15 cellular contexts compared by ENCODE assay signal in the genomic region with DNA sequence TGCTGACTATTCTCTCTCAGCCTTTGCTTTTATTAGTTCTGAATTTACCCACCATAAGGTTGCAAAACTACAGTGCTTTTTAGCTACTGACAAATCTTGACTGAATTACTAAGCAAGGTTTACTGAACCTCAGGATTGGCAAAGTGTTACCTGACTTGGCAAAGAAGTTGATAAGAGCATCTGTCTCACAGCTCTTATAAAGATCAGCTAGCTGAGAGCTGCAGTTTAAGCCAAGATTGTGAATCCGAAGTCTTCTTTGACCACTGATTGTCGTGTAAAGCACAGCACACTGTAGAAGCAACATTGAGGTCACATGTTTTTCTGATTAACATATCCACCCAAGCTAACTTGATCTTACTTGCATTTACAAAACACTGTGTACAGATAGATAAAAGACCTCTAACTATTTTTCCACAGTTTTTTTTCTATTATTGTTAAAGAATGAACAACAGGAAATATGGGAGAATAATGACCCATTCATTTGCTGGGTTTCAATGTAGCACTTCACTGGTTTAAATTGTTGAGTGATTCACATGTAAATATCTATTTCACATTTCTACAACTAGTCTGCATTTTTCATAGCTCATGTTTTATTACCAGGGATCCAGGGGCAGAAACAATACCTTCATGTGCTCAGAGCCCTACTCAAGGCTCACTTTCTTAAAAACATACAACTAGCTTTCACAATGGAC. TPM values are rescaled to one million over a fixed set of nuclear protein-coding genes. Genes with fewer than 3 reads are reported as not detected.
A peak's percentile ranks its signal among the peaks of the same experiment; 100 is the strongest.
DNase-seq lines count a peak whose midpoint lies in the region; ATAC-seq, FAIRE-seq and TF ChIP-seq lines count a peak whose summit lies in the region.
"Had no signal": no experiment of that assay in that cellular context is flagged by ENCODE, and none has a peak within 500 bp of the region (broad histone marks: within the 10 kb centered on the region; RNA-seq: fewer than 3 reads in every experiment).

No MANE protein-coding gene starts in this region.

- H3K79me1 ChIP-seq in mesenchymal stem cell (replicated peaks; ENCODE audit: low read length, poor library complexity, severe bottlenecking): peaks cover 19% of the 10 kb centered on the region

- H4K91ac ChIP-seq in mesenchymal stem cell (ENCODE audit: low read length): no peak overlapping the region

- no peaks in the 10 kb centered on the region for H3K9me3 Mint-ChIP-seq in HFFc6
- H3K9me3 Mint-ChIP-seq in activated naive CD4-positive, alpha-beta T cell treated with anti-CD3 and anti-CD28 coated beads for 36 hours: no peaks in the 10 kb centered on the region
- H3K9me3 Mint-ChIP-seq: CD8-positive, alpha-beta memory T cell had no signal

- no peak for FAIRE-seq in H54 (lab: Jason Lieb, UNC)

- H2BK12ac ChIP-seq in mesenchymal stem cell (ENCODE audit: low read length in 2 of 2): no peak overlapping the region

- H3K4me1 Mint-ChIP-seq in HFFc6 (ENCODE audit: low read depth): peaks cover 84% of the 10 kb centered on the region
- no peaks in the 10 kb centered on the region for H3K4me1 Mint-ChIP-seq in activated naive CD4-positive, alpha-beta T cell treated with anti-CD3 and anti-CD28 coated beads for 36 hours (ENCODE audit: low read depth)
- H3K4me1 Mint-ChIP-seq: CD8-positive, alpha-beta memory T cell had no signal

- TF ChIP-seq EP300 in transverse colon (IDR thresholded peaks at IDR 0.05; ENCODE audit: low read depth): no peak

- no peak overlapping the region for H3K23ac ChIP-seq in mesenchymal stem cell (ENCODE audit: low read length in 2 of 2)

- H3K4me3 ChIP-seq in mesenchymal stem cell (ENCODE audit: insufficient read depth in 1 of 2, low read depth in 1 of 2, low read length in 2 of 2): no peak overlapping the region
- no peak overlapping the region for H3K4me3 ChIP-seq in transverse colon
- H3K4me3 ChIP-seq: BLaER1 had no signal

- no peak overlapping the region for H3K4ac ChIP-seq in mesenchymal stem cell (ENCODE audit: low read depth in 1 of 2, low read length in 2 of 2)

- H3K27ac Mint-ChIP-seq in HFFc6: peak overlapping the region; percentile 74; the same call in 1 of the 2 replicates
- no peak overlapping the region for H3K27ac Mint-ChIP-seq in activated naive CD4-positive, alpha-beta T cell treated with anti-CD3 and anti-CD28 coated beads for 36 hours
- H3K27ac Mint-ChIP-seq: CD8-positive, alpha-beta memory T cell had no signal

- no peak for DNase-seq in HFFc6
- DNase-seq in dermis blood vessel endothelial cell: peak; percentile 12
- DNase-seq in mesenchymal stem cell: no peak
- no peak for DNase-seq in transverse colon
- no peak for DNase-seq in activated naive CD4-positive, alpha-beta T cell treated with anti-CD3 and anti-CD28 coated beads for 36 hours
- DNase-seq in H54 (ENCODE audit: insufficient read length, low spot score): no peak
- DNase-seq: CD8-positive, alpha-beta memory T cell; H7; NCI-H1417 treated with DMSO at 0.1 percent for 48 hours; NCI-H2029; NCI-H2171 treated with DMSO at 0.1 percent for 48 hours; NCI-H510A; SIG-M5 had no signal

- H2AFZ ChIP-seq in mesenchymal stem cell (ENCODE audit: low read depth, low read length): no peak overlapping the region

- H3K4me3 Mint-ChIP-seq in HFFc6: no peak overlapping the region
- no peak overlapping the region for H3K4me3 Mint-ChIP-seq in activated naive CD4-positive, alpha-beta T cell treated with anti-CD3 and anti-CD28 coated beads for 36 hours
- H3K4me3 Mint-ChIP-seq: CD8-positive, alpha-beta memory T cell had no signal

- no peak for TF ChIP-seq CTCF in HFFc6 (IDR thresholded peaks at IDR 0.05)
- TF ChIP-seq CTCF in transverse colon (IDR thresholded peaks at IDR 0.05): no peak

- H3K36me3 ChIP-seq in mesenchymal stem cell (ENCODE audit: control insufficient read depth in 1 of 2, insufficient read depth in 2 of 2, low read depth in 1 of 2, low read length in 2 of 2) (peaks cover 25 to 91% of the 10 kb centered on the region in 2 experiments), transverse colon (peaks cover 0 to 20% (median 0%) of the 10 kb centered on the region in 4 donors)

- H3K4me2 ChIP-seq in mesenchymal stem cell (ENCODE audit: low read length, poor library complexity, severe bottlenecking): no peak overlapping the region
- H3K4me2 ChIP-seq: BLaER1 had no signal

- 98% methylated on average over 2 of the region's 2 CpGs for WGBS in mesenchymal stem cell
- 76 to 83% methylated on average over 2 of the region's 2 CpGs for WGBS in transverse colon (ENCODE audit: low coverage in 1 of 2), 2 donors

- no peak overlapping the region for H4K8ac ChIP-seq in mesenchymal stem cell (ENCODE audit: low read length)

- H2BK120ac ChIP-seq in mesenchymal stem cell (ENCODE audit: low read depth, low read length): no peak overlapping the region

- peaks cover 11% of the 10 kb centered on the region for H3K27me3 Mint-ChIP-seq in HFFc6 (ENCODE audit: insufficient read depth)
- H3K27me3 Mint-ChIP-seq in activated naive CD4-positive, alpha-beta T cell treated with anti-CD3 and anti-CD28 coated beads for 36 hours (ENCODE audit: low read depth): no peaks in the 10 kb centered on the region
- H3K27me3 Mint-ChIP-seq: CD8-positive, alpha-beta memory T cell had no signal

- H3K36me3 Mint-ChIP-seq in HFFc6 (ENCODE audit: low read depth): peaks cover 60% of the 10 kb centered on the region
- H3K36me3 Mint-ChIP-seq in activated naive CD4-positive, alpha-beta T cell treated with anti-CD3 and anti-CD28 coated beads for 36 hours (ENCODE audit: low read depth): peaks cover 28% of the 10 kb centered on the region

- no peak for ATAC-seq in HG03342 (IDR thresholded peaks at IDR 0.05; ENCODE audit: unreplicated experiment)

- no peak overlapping the region for H2AK5ac ChIP-seq in mesenchymal stem cell (ENCODE audit: low read length, severe bottlenecking)

- H3K27ac ChIP-seq in mesenchymal stem cell (ENCODE audit: low read length, poor library complexity, severe bottlenecking) (no peak overlapping the region), transverse colon (peak overlapping the region; percentile 11 to 75 (median 64))
- H3K27ac ChIP-seq: BLaER1 had no signal

- H3K27me3 ChIP-seq in mesenchymal stem cell (ENCODE audit: control insufficient read depth in 1 of 2, insufficient read depth in 1 of 2, low read length in 2 of 2) (no peaks in the 10 kb centered on the region), transverse colon (no peaks in the 10 kb centered on the region)
- H3K27me3 ChIP-seq: BLaER1 had no signal

- in situ Hi-C loops in transverse colon (cut with MboI; ENCODE audit: low pct_ligation_motif_present in 1 of 4, low pct_unique_long_range_greater_than_20kb in 1 of 4, low sequenced_read_pairs in 3 of 4): loop anchor here in 1 of 4 donors (25.0 kb wide), 1 partner anchor 548 kb away; no protein-coding TSS in a partner anchor

- no peak overlapping the region for H3K14ac ChIP-seq in mesenchymal stem cell (ENCODE audit: low read length in 2 of 2)

- no peak overlapping the region for H2BK15ac ChIP-seq in mesenchymal stem cell (ENCODE audit: low read depth, poor library complexity, severe bottlenecking)

- intact Hi-C loops in transverse colon (cut with DNase I; ENCODE audit: low total_unique reads): no loop called here
- intact Hi-C loops in activated naive CD4-positive, alpha-beta T cell treated with anti-CD3 and anti-CD28 coated beads for 36 hours (cut with micrococcal nuclease): no loop called here

- no peaks in the 10 kb centered on the region for H3K9me3 ChIP-seq in mesenchymal stem cell (ENCODE audit: control insufficient read depth, low read length)
- H3K9me3 ChIP-seq in transverse colon: no peaks in the 10 kb centered on the region
- H3K9me3 ChIP-seq: BLaER1 had no signal

- CTCF ChIA-PET in activated naive CD4-positive, alpha-beta T cell treated with anti-CD3 and anti-CD28 coated beads for 36 hours (lab: Charles Lee): interaction anchor here (1.1 kb wide), 1 partner anchor 126 kb away, joined by 3 read pairs; no protein-coding TSS in a partner anchor

- H3K9ac ChIP-seq in mesenchymal stem cell (ENCODE audit: low read length): peak overlapping the region; percentile 54
- H3K9ac ChIP-seq: BLaER1 had no signal

- H3K4me1 ChIP-seq in mesenchymal stem cell (ENCODE audit: control insufficient read depth, insufficient read depth, low read depth, low read length) (peaks cover 5% of the 10 kb centered on the region), transverse colon (peaks cover 0 to 6% (median 0%) of the 10 kb centered on the region in 4 donors)
- H3K4me1 ChIP-seq: BLaER1 had no signal

- no peak overlapping the region for H2BK5ac ChIP-seq in mesenchymal stem cell (ENCODE audit: low read depth, low read length, poor library complexity, severe bottlenecking)

- TF ChIP-seq POLR2A in transverse colon (IDR thresholded peaks at IDR 0.05) (no peak), H54 (IDR thresholded peaks at IDR 0.05; ENCODE audit: low read depth, low read length) (no peak)

- no peak overlapping the region for H3K18ac ChIP-seq in mesenchymal stem cell (ENCODE audit: low read depth in 1 of 2, low read length in 2 of 2)

RNA-seq across cellular contexts. Expression of gene METTL14, which starts 54.0 kb away (rescaled TPM):
- total RNA-seq in HFFc6 (2021; fragmentation: NEBNext Ultra II Directional; extraction: Animal tissue kit (Norgen Biotek cat#: 25700)): 10 to 100 TPM; 35.2 to 44.9 (median 39.5) TPM
- total RNA-seq in dermis blood vessel endothelial cell: 54.4 and 63.8 TPM in 2 replicates
- polyA plus RNA-seq in mesenchymal stem cell (2013, experiment 1 of 2): 15.1 TPM
- polyA plus RNA-seq in mesenchymal stem cell (2013, experiment 2 of 2): 18.2 TPM
- total RNA-seq in transverse colon: 10 to 100 TPM in 3 of 4 donors, 1 to 10 TPM in 1; 9.8 to 43.0 (median 27.6) TPM
- 10 to 100 TPM; 35.9 to 36.9 TPM for total RNA-seq in activated naive CD4-positive, alpha-beta T cell treated with anti-CD3 and anti-CD28 coated beads for 36 hours
